In genomic region chr6:74606488-74607135, GRCh38 we compare ENCODE assay signal across 13 cellular contexts.
DNase-seq lines count a peak whose midpoint lies in the region; ATAC-seq, FAIRE-seq and TF ChIP-seq lines count a peak whose summit lies in the region.
"Had no signal": no experiment of that assay in that cellular context is flagged by ENCODE, and none has a peak within 500 bp of the region (broad histone marks: within the 10 kb centered on the region; RNA-seq: fewer than 3 reads in every experiment).

No MANE protein-coding gene starts in this region.

- no peaks in the 10 kb centered on the region for H3K27me3 ChIP-seq in PC-9 (ENCODE audit: insufficient read depth, low read depth)
- H3K27me3 ChIP-seq in fibroblast of lung (ENCODE audit: control insufficient read depth, insufficient read depth, low read length): no peaks in the 10 kb centered on the region
- H3K27me3 ChIP-seq in pancreas: no peaks in the 10 kb centered on the region

- intact Hi-C loops in PC-9 (cut with micrococcal nuclease; ENCODE audit: unreplicated experiment) (loop anchor here (10.0 kb wide), 1 partner anchor 598 kb away; the partner anchor contains the start of gene COL12A1), pancreas (cut with DNase I) (no loop called here)

- H2AFZ ChIP-seq in PC-9 (no peak overlapping the region), fibroblast of lung (ENCODE audit: low read length) (no peak overlapping the region)

- H3K27ac ChIP-seq in PC-9: peak overlapping the region; percentile 22; the same call in 1 of the 2 replicates
- peak overlapping the region; percentile 19 for H3K27ac ChIP-seq in fibroblast of lung (ENCODE audit: insufficient read depth, low read length)
- no peak overlapping the region for H3K27ac ChIP-seq in pancreas

- no TSS peak for BruUV-seq in PC-9 (replicated peaks; lab: Mats Ljungman, UMichigan)

- no peaks in the 10 kb centered on the region for H3K9me2 ChIP-seq in PC-9 (ENCODE audit: insufficient read depth)

- H3K36me3 ChIP-seq in PC-9 (ENCODE audit: low read depth) (no peaks in the 10 kb centered on the region), fibroblast of lung (ENCODE audit: control insufficient read depth, insufficient read depth, low read length) (no peaks in the 10 kb centered on the region), pancreas (no peaks in the 10 kb centered on the region)

- in situ Hi-C loops in Caki2 (cut with HindIII; ENCODE audit: low pct_unique_long_range_greater_than_20kb, low sequenced_read_pairs): no loop called here

- H3K4me2 ChIP-seq in PC-9 (peak overlapping the region; percentile 8; the same call in 1 of the 2 replicates), fibroblast of lung (ENCODE audit: extremely low read depth, insufficient read depth, low read length) (peak overlapping the region; percentile 38)

- CTCF ChIA-PET in PC-9 (lab: Charles Lee): no interaction called here

- DNase-seq in Caki2 (ENCODE audit: low read depth): peak; percentile 39
- peak; percentile 18 to 59 for DNase-seq in PC-9
- DNase-seq in fibroblast of lung (ENCODE audit: low read depth in 2 of 2): peak; percentile 96 to 97
- DNase-seq in pancreas: no peak
- no peak for DNase-seq in ecto neural progenitor cell (ENCODE audit: low spot score)
- DNase-seq in NCI-H187 (lab: John Stamatoyannopoulos, UW): no peak
- no peak for DNase-seq in CD1c-positive myeloid dendritic cell (ENCODE audit: extremely low spot score)
- DNase-seq: activated CD8-positive, alpha-beta memory T cell treated with anti-CD3 and anti-CD28 coated beads, Interleukin-2, amount 50 U/mL, for 4 hours; Caco-2; endodermal cell; NCI-H1105 treated with DMSO at 0.1 percent for 48 hours had no signal

- no peak for FAIRE-seq in pancreas (lab: Jason Lieb, UNC)

- peaks cover 22% of the 10 kb centered on the region for H3K4me1 ChIP-seq in PC-9 (replicated peaks; ENCODE audit: insufficient read depth)
- peaks cover 16% of the 10 kb centered on the region for H3K4me1 ChIP-seq in fibroblast of lung (ENCODE audit: control insufficient read depth, extremely low read depth, insufficient read depth, low read length)
- H3K4me1 ChIP-seq in pancreas: no peaks in the 10 kb centered on the region
- H3K4me1 ChIP-seq: Caco-2 had no signal

- POLR2A ChIA-PET in PC-9 (lab: Charles Lee; ENCODE audit: unreplicated experiment): no interaction called here

- H3K79me2 ChIP-seq in PC-9 (ENCODE audit: low read depth): no peaks in the 10 kb centered on the region
- H3K79me2 ChIP-seq in fibroblast of lung (ENCODE audit: control insufficient read depth, insufficient read depth, low read length): no peaks in the 10 kb centered on the region

- WGBS in pancreas, 2 donors: 80 to 89% methylated on average over 3 of the region's 3 CpGs

- H3K9me3 ChIP-seq in PC-9 (ENCODE audit: insufficient read depth, low read depth): no peaks in the 10 kb centered on the region; the same call in 1 of the 2 replicates
- no peaks in the 10 kb centered on the region for H3K9me3 ChIP-seq in fibroblast of lung (ENCODE audit: control insufficient read depth, insufficient read depth, low read depth, low read length)
- H3K9me3 ChIP-seq in pancreas: no peaks in the 10 kb centered on the region
- H3K9me3 ChIP-seq: Caco-2 had no signal

- no peak overlapping the region for H3K4me3 ChIP-seq in PC-9
- H3K4me3 ChIP-seq in fibroblast of lung (replicated peaks in 1 of 4; ENCODE audit: control extremely low read depth in 1 of 4, insufficient read depth in 1 of 4, low read depth in 3 of 4, low read length in 4 of 4): peak overlapping the region in 1 of 4 experiments; percentile 28
- no peak overlapping the region for H3K4me3 ChIP-seq in pancreas

- ATAC-seq in pancreas: peak in 3 of 4 donors; percentile 51 to 71 (median 51)
- no peak for ATAC-seq in HG03095 (IDR thresholded peaks at IDR 0.05; ENCODE audit: unreplicated experiment)
- ATAC-seq: natural killer cell treated with Interleukin-12 subunit alpha and Interleukin-12 subunit beta and Interleukin-15 and Interleukin-18, amount 100 ng/mL, for 72 hours had no signal

- H3K9ac ChIP-seq in fibroblast of lung (ENCODE audit: insufficient read depth, low read length): no peak overlapping the region

- TF ChIP-seq CTCF in PC-9 (conservative IDR thresholded peaks at IDR 0.05) (no peak), fibroblast of lung (conservative IDR thresholded peaks at IDR 0.05 in 1 of 2, IDR thresholded peaks at IDR 0.05 in 1 of 2; ENCODE audit: low read depth in 1 of 2, low read length in 2 of 2) (no peak), pancreas (IDR thresholded peaks at IDR 0.05) (no peak)

- H4K20me1 ChIP-seq in PC-9 (ENCODE audit: insufficient read depth) (no peaks in the 10 kb centered on the region), fibroblast of lung (ENCODE audit: control insufficient read depth, extremely low read depth, insufficient read depth, low read length) (no peaks in the 10 kb centered on the region)

- no peaks in the 10 kb centered on the region for H3F3A ChIP-seq in PC-9 (ENCODE audit: insufficient read depth, low read depth)

Comparison
In these comparisons a context has a peak if more than half of its experiments do, and no peak if none do; other contexts are left out.
1. DNase-seq: peak in Caki2 (single experiment), PC-9 (2 of 2) and fibroblast of lung (2 of 2); none in pancreas (0 of 6), ecto neural progenitor cell (single experiment), NCI-H187 (0 of 2) and CD1c-positive myeloid dendritic cell (single experiment).
2. H3K27ac ChIP-seq: peak in PC-9 (single experiment) and fibroblast of lung (single experiment); none in pancreas (0 of 4).